ENCODE assay signal across 16 cellular contexts in genomic region chr20:45998337-45998736, GRCh38. TPM values are rescaled to one million over a fixed set of nuclear protein-coding genes. Genes with fewer than 3 reads are reported as not detected.
DNase-seq lines count a peak whose midpoint lies in the region; ATAC-seq and TF ChIP-seq lines count a peak whose summit lies in the region.
"Had no signal": no experiment of that assay in that cellular context is flagged by ENCODE, and none has a peak within 500 bp of the region (broad histone marks: within the 10 kb centered on the region; RNA-seq: fewer than 3 reads in every experiment).

No MANE protein-coding gene starts in this region.

- no peaks in the 10 kb centered on the region for H3K27me3 ChIP-seq in A673 (replicated peaks; ENCODE audit: insufficient read depth, low read depth, low read length, poor library complexity)

- no peaks in the 10 kb centered on the region for H3K36me3 ChIP-seq in A673 (ENCODE audit: insufficient read depth, low read length, poor library complexity, severe bottlenecking)

- CTCF ChIA-PET in A673 (lab: Charles Lee): no interaction called here

- no peak overlapping the region for H3K27ac Mint-ChIP-seq in osteocyte (ENCODE audit: unreplicated experiment)

- no peaks in the 10 kb centered on the region for H3K9me3 ChIP-seq in A673 (ENCODE audit: low read depth, low read length, poor library complexity, severe bottlenecking)

- DNase-seq in A673 (ENCODE audit: low spot score) (no peak), GDM1 (lab: John Stamatoyannopoulos, UW) (peak; percentile 69), SKM-1 treated with dmso at 0.1 percent for 144 hours (lab: John Stamatoyannopoulos, UW; ENCODE audit: unreplicated experiment) (peak; percentile 79), islet precursor cell (peak; percentile 42), lower leg skin (ENCODE audit: low spot score in 2 of 2) (no peak), osteocyte (ENCODE audit: extremely low spot score, unreplicated experiment) (no peak)
- DNase-seq: amniotic stem cell; cortex of kidney; H9; NCI-H1048; NCI-H2227 treated with DMSO at 0.1 percent for 48 hours; stimulated activated CD4-positive, alpha-beta T cell treated with anti-CD3 and anti-CD28 coated beads, Interleukin-2, amount 100 ng/mL, for 24 hours had no signal

- POLR2A ChIA-PET in A673 (lab: Charles Lee; ENCODE audit: low non-redundant PET): no interaction called here

- 56 to 65% methylated on average over 2 of the region's 2 CpGs for WGBS in lower leg skin, 2 donors

- H3K27me3 Mint-ChIP-seq in osteocyte (ENCODE audit: unreplicated experiment): peaks cover 39% of the 10 kb centered on the region

- no peaks in the 10 kb centered on the region for H3K9me3 Mint-ChIP-seq in osteocyte (ENCODE audit: unreplicated experiment)
- H3K9me3 Mint-ChIP-seq: H9 had no signal

- H3K36me3 Mint-ChIP-seq in osteocyte (ENCODE audit: unreplicated experiment): no peaks in the 10 kb centered on the region

- no peak overlapping the region for H3K4me3 Mint-ChIP-seq in osteocyte (ENCODE audit: unreplicated experiment)
- H3K4me3 Mint-ChIP-seq: H9 had no signal

- no peak overlapping the region for H3K4me3 ChIP-seq in A673 (ENCODE audit: low read depth, low read length, poor library complexity, severe bottlenecking)
- H3K4me3 ChIP-seq in lower leg skin (ENCODE audit: low read depth, poor library complexity, severe bottlenecking): no peak overlapping the region

- ATAC-seq in HG02884 (IDR thresholded peaks at IDR 0.05; ENCODE audit: unreplicated experiment) (no peak), HG02642 (IDR thresholded peaks at IDR 0.05; ENCODE audit: poor library complexity, unreplicated experiment) (no peak)
- ATAC-seq: Panc1 had no signal

- peaks cover 5% of the 10 kb centered on the region for H3K4me1 Mint-ChIP-seq in osteocyte (ENCODE audit: unreplicated experiment)

- TF ChIP-seq CTCF in A673 (conservative IDR thresholded peaks at IDR 0.05; ENCODE audit: low read depth, low read length) (no peak), lower leg skin (IDR thresholded peaks at IDR 0.05) (no peak), osteocyte (IDR thresholded peaks at IDR 0.05) (no peak)

- intact Hi-C loops in A673 (cut with micrococcal nuclease; ENCODE audit: unreplicated experiment) (no loop called here), lower leg skin (cut with DNase I; ENCODE audit: low total_unique reads) (no loop called here)

- H3K4me1 ChIP-seq in A673 (ENCODE audit: insufficient read depth, low read length, poor library complexity, severe bottlenecking): peaks cover 59% of the 10 kb centered on the region

- no TSS peak for BruUV-seq in A673 (replicated peaks; lab: Mats Ljungman, UMichigan)

- no peak for TF ChIP-seq POLR2A in lower leg skin (IDR thresholded peaks at IDR 0.05)

- H3K27ac ChIP-seq in A673 (ENCODE audit: low read depth, low read length, poor library complexity, severe bottlenecking): peak overlapping the region; percentile 20

RNA-seq across cellular contexts. Expression of gene MMP9, which starts 10.4 kb away (rescaled TPM):
- total RNA-seq in A673 (2021) (2.4 and 2.8 TPM in 2 replicates), lower leg skin (1 to 10 TPM in 3 of 4 donors, not detected in 1; 1.8 to 7.0 (median 1.9) TPM), osteocyte (not detected in 2 replicates)
- total RNA-seq: pulmonary artery endothelial cell had no signal

RNA-seq across cellular contexts. Expression of gene ZNF335, which starts 26.3 kb away (rescaled TPM):
- total RNA-seq in A673 (2021): 31.9 and 32.9 TPM in 2 replicates
- total RNA-seq in lower leg skin: 10 to 100 TPM; 21.6 to 38.6 (median 30.7) TPM
- total RNA-seq in osteocyte: 23.9 and 24.6 TPM in 2 replicates

RNA-seq across cellular contexts. Expression of gene SLC12A5, which starts 30.7 kb away (rescaled TPM):
- total RNA-seq in A673 (2021): 20.0 and 20.9 TPM in 2 replicates
- total RNA-seq in lower leg skin: not detected
- total RNA-seq in osteocyte: 1.7 TPM in 1 of 2 replicates, not detected in the other

Comparison
In these comparisons a context has a peak if more than half of its experiments do, and no peak if none do; other contexts are left out.
1. DNase-seq: peak in GDM1 (single experiment), SKM-1 treated with dmso at 0.1 percent for 144 hours (single experiment) and islet precursor cell (single experiment); none in A673 (single experiment), lower leg skin (0 of 2) and osteocyte (single experiment).